Comparison of ENCODE assay signal across 25 cellular contexts in the genomic region with DNA sequence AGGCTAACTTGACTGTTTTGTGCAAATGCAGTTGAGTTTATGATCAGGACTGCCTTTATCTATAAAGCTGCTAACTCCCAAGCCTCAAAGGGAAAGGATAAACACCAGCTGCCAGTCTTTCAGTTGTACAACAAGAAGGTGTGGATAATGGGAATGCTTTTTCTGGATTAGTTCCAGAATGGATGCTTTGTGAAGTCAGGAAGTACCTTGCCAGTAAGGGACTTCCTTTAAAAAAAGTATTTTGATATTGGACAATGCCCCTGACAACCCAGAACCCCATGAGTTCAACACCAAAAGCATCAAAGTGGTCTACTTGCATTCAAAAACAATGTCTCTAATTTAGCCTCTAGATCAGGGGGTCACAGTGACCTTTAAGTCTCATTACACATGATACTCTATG. TPM values are rescaled to one million over a fixed set of nuclear protein-coding genes. Genes with fewer than 3 reads are reported as not detected.
DNase-seq lines count a peak whose midpoint lies in the region; ATAC-seq and TF ChIP-seq lines count a peak whose summit lies in the region.
"Had no signal": no experiment of that assay in that cellular context is flagged by ENCODE, and none has a peak within 500 bp of the region (broad histone marks: within the 10 kb centered on the region; RNA-seq: fewer than 3 reads in every experiment).

No MANE protein-coding gene starts in this region.

- no peak for TF ChIP-seq CTCF in left lung (IDR thresholded peaks at IDR 0.05)

- H3K36me3 ChIP-seq in left lung: no peaks in the 10 kb centered on the region
- H3K36me3 ChIP-seq: BE2C, BLaER1 had no signal

- no peaks in the 10 kb centered on the region for H3K9me3 ChIP-seq in left lung
- H3K9me3 ChIP-seq: BE2C, BLaER1 had no signal

- DNase-seq in NCI-H345 (lab: John Stamatoyannopoulos, UW): peak; percentile 30
- DNase-seq in NCI-H345 treated with DMSO at 0.1 percent for 48 hours (lab: John Stamatoyannopoulos, UW; ENCODE audit: unreplicated experiment): no peak
- DNase-seq in DMS153 (lab: John Stamatoyannopoulos, UW): peak; percentile 71
- peak; percentile 31 for DNase-seq in DMS153 treated with DMSO at 0.1 percent for 48 hours (lab: John Stamatoyannopoulos, UW; ENCODE audit: unreplicated experiment)
- peak; percentile 73 to 87 for DNase-seq in dermis microvascular lymphatic vessel endothelial cell (ENCODE audit: low read depth in 2 of 2)
- DNase-seq in left lung: no peak
- no peak for DNase-seq in NCI-H2107 treated with DMSO at 0.1 percent for 48 hours (lab: John Stamatoyannopoulos, UW; ENCODE audit: unreplicated experiment)
- DNase-seq: 8988T; ACHN; BE2C; C1 segment of cervical spinal cord; CD4-positive, alpha-beta memory T cell; CD4-positive, CD25-positive, alpha-beta regulatory T cell; CD8-positive, alpha-beta memory T cell; COR-L47; DMS53; DMS79; DND-41; EL; GDM1 had no signal

- intact Hi-C loops in left lung (cut with DNase I): no loop called here

- H3K27me3 ChIP-seq in left lung: no peaks in the 10 kb centered on the region
- H3K27me3 ChIP-seq: BE2C, BLaER1 had no signal

- H3K4me1 ChIP-seq in left lung: no peaks in the 10 kb centered on the region
- H3K4me1 ChIP-seq: BE2C, BLaER1 had no signal

- ATAC-seq in left lung: no peak
- ATAC-seq: GM12878 had no signal

- no peak overlapping the region for H3K27ac ChIP-seq in left lung
- H3K27ac ChIP-seq: BLaER1 had no signal

- H3K4me3 ChIP-seq in left lung: no peak overlapping the region
- H3K4me3 ChIP-seq: BLaER1, GM12878 had no signal

RNA-seq across cellular contexts. Expression of gene OR5A2, which starts 32.0 kb away (rescaled TPM):
- not detected in 2 replicates for total RNA-seq in dermis microvascular lymphatic vessel endothelial cell
- total RNA-seq in left lung: not detected
- total RNA-seq: A673; CD4-positive, alpha-beta memory T cell; CD4-positive, CD25-positive, alpha-beta regulatory T cell; CD8-positive, alpha-beta memory T cell; Daoy; G401; GM12878 had no signal

RNA-seq across cellular contexts. Expression of gene OR5AN1, which starts 35.5 kb away (rescaled TPM):
- not detected in 2 replicates for total RNA-seq in dermis microvascular lymphatic vessel endothelial cell
- not detected for total RNA-seq in left lung
- total RNA-seq: A673; CD4-positive, alpha-beta memory T cell; CD4-positive, CD25-positive, alpha-beta regulatory T cell; CD8-positive, alpha-beta memory T cell; Daoy; G401; GM12878 had no signal

RNA-seq across cellular contexts. Expression of gene OR5A1, which starts 42.1 kb away (rescaled TPM):
- total RNA-seq in dermis microvascular lymphatic vessel endothelial cell (not detected in 2 replicates), left lung (not detected)
- total RNA-seq: A673; CD4-positive, alpha-beta memory T cell; CD4-positive, CD25-positive, alpha-beta regulatory T cell; CD8-positive, alpha-beta memory T cell; Daoy; G401; GM12878 had no signal

Comparison
In these comparisons a context has a peak if more than half of its experiments do, and no peak if none do; other contexts are left out.
1. DNase-seq: peak in NCI-H345 (single experiment), DMS153 (single experiment), DMS153 treated with DMSO at 0.1 percent for 48 hours (single experiment) and dermis microvascular lymphatic vessel endothelial cell (2 of 2); none in NCI-H345 treated with DMSO at 0.1 percent for 48 hours (single experiment), left lung (0 of 2) and NCI-H2107 treated with DMSO at 0.1 percent for 48 hours (single experiment).